ENCODE assay signal across 18 cellular contexts in genomic region chr11:130622126-130622525, GRCh38.
A peak's percentile ranks its signal among the peaks of the same experiment; 100 is the strongest.
DNase-seq lines count a peak whose midpoint lies in the region; ATAC-seq and TF ChIP-seq lines count a peak whose summit lies in the region.
"Had no signal": no experiment of that assay in that cellular context is flagged by ENCODE, and none has a peak within 500 bp of the region (broad histone marks: within the 10 kb centered on the region; RNA-seq: fewer than 3 reads in every experiment).

No MANE protein-coding gene starts in this region.

- H3K36me3 Mint-ChIP-seq in progenitor cell of endocrine pancreas (ENCODE audit: insufficient read depth): no peaks in the 10 kb centered on the region
- H3K36me3 Mint-ChIP-seq: brain, natural killer cell had no signal

- TF ChIP-seq CTCF in foreskin keratinocyte (conservative IDR thresholded peaks at IDR 0.05) (no peak), progenitor cell of endocrine pancreas (IDR thresholded peaks at IDR 0.05; ENCODE audit: unreplicated experiment) (no peak)

- no peaks in the 10 kb centered on the region for H3K36me3 ChIP-seq in HAP-1 (replicated peaks)
- H3K36me3 ChIP-seq: BE2C, colonic mucosa had no signal

- peak; percentile 46 for ATAC-seq in foreskin keratinocyte
- ATAC-seq: left colon, natural killer cell had no signal

- H3K27me3 Mint-ChIP-seq in progenitor cell of endocrine pancreas: peaks cover 6% of the 10 kb centered on the region

- H3K4me3 ChIP-seq in HAP-1: no peak overlapping the region
- H3K4me3 ChIP-seq: colonic mucosa had no signal

- H3K27ac ChIP-seq in foreskin keratinocyte: no peak overlapping the region
- H3K27ac ChIP-seq: colonic mucosa had no signal

- H3K4me1 Mint-ChIP-seq in progenitor cell of endocrine pancreas (ENCODE audit: low read depth): peaks cover 4% of the 10 kb centered on the region
- H3K4me1 Mint-ChIP-seq: natural killer cell had no signal

- in situ Hi-C loops in HAP-1 (cut with MboI; ENCODE audit: low sequenced_read_pairs): no loop called here

- H3K4me1 ChIP-seq in foreskin keratinocyte: no peaks in the 10 kb centered on the region
- no peaks in the 10 kb centered on the region for H3K4me1 ChIP-seq in HAP-1
- H3K4me1 ChIP-seq: BE2C, colonic mucosa had no signal

- DNase-seq in COLO668 (lab: John Stamatoyannopoulos, UW; ENCODE audit: unreplicated experiment) (peak; percentile 36), NCI-H1105 treated with DMSO at 0.1 percent for 48 hours (lab: John Stamatoyannopoulos, UW) (peak; percentile 95), NCI-H774 (lab: John Stamatoyannopoulos, UW) (peak; percentile 13), foreskin keratinocyte (no peak), NCI-H1436 treated with DMSO at 0.1 percent for 48 hours (lab: John Stamatoyannopoulos, UW) (no peak), HAP-1 (ENCODE audit: low spot score in 2 of 2) (no peak), progenitor cell of endocrine pancreas (ENCODE audit: low spot score, unreplicated experiment) (no peak), dedifferentiated amniotic fluid mesenchymal stem cell (ENCODE audit: extremely low spot score) (no peak)
- DNase-seq: activated CD4-positive, alpha-beta T cell treated with anti-CD3 and anti-CD28 coated beads, Interleukin-2, amount 50 U/mL, for 4 hours; activated effector memory CD4-positive, alpha-beta T cell treated with Interleukin-2 at 50 U/mL for 16 hours; BE2C; colonic mucosa; GOT3; IMR-90; left colon; natural killer cell; NCI-H226 had no signal

- no peak overlapping the region for H3K4me3 Mint-ChIP-seq in progenitor cell of endocrine pancreas (ENCODE audit: low read depth)
- H3K4me3 Mint-ChIP-seq: brain, natural killer cell had no signal

- no peaks in the 10 kb centered on the region for H3K9me3 ChIP-seq in HAP-1
- H3K9me3 ChIP-seq: BE2C, colonic mucosa had no signal

- no peak overlapping the region for H3K27ac Mint-ChIP-seq in progenitor cell of endocrine pancreas
- H3K27ac Mint-ChIP-seq: natural killer cell had no signal

- H3K27me3 ChIP-seq in foreskin keratinocyte: no peaks in the 10 kb centered on the region
- H3K27me3 ChIP-seq in HAP-1 (ENCODE audit: low read depth): no peaks in the 10 kb centered on the region
- H3K27me3 ChIP-seq: colonic mucosa had no signal

- H3K9me3 Mint-ChIP-seq in progenitor cell of endocrine pancreas (ENCODE audit: low read depth): peaks cover 3% of the 10 kb centered on the region
- H3K9me3 Mint-ChIP-seq: natural killer cell had no signal

Comparison
In these comparisons a context has a peak if more than half of its experiments do, and no peak if none do; other contexts are left out.
1. DNase-seq: peak in COLO668 (single experiment), NCI-H1105 treated with DMSO at 0.1 percent for 48 hours (single experiment) and NCI-H774 (single experiment); none in foreskin keratinocyte (0 of 2), NCI-H1436 treated with DMSO at 0.1 percent for 48 hours (single experiment), HAP-1 (0 of 2), progenitor cell of endocrine pancreas (single experiment) and dedifferentiated amniotic fluid mesenchymal stem cell (single experiment).